ENCODE assay signal across 9 cellular contexts in genomic region chr22:48968201-48968959, GRCh38.
DNase-seq lines count a peak whose midpoint lies in the region; ATAC-seq and TF ChIP-seq lines count a peak whose summit lies in the region.
"Had no signal": no experiment of that assay in that cellular context is flagged by ENCODE, and none has a peak within 500 bp of the region (broad histone marks: within the 10 kb centered on the region; RNA-seq: fewer than 3 reads in every experiment).

No MANE protein-coding gene starts in this region.

- no peaks in the 10 kb centered on the region for H3K4me1 Mint-ChIP-seq in activated CD4-positive, alpha-beta memory T cell treated with anti-CD3 and anti-CD28 coated beads, Interleukin-2, amount 10 ng/mL, durations not matched to agents 7 days and 5 days
- H3K4me1 Mint-ChIP-seq: activated naive CD8-positive, alpha-beta T cell treated with anti-CD3 and anti-CD28 coated beads, Interleukin-2, amount 10 ng/mL, durations not matched to agents 7 days and 5 days had no signal

- TF ChIP-seq RAD21 in HCT116 (IDR thresholded peaks at IDR 0.05; ENCODE audit: low read depth), result peak; percentile 43

- ATAC-seq in HCT116 (peak; percentile 100), mucosa of descending colon (peak; percentile 73), GM21381 (IDR thresholded peaks at IDR 0.05; ENCODE audit: unreplicated experiment) (no peak)

- TF ChIP-seq CTCF in C4-2B (conservative IDR thresholded peaks at IDR 0.05) (peak; percentile 82), HCT116 (IDR thresholded peaks at IDR 0.05 in 2 of 3, conservative IDR thresholded peaks at IDR 0.05 in 1 of 3; ENCODE audit: borderline replicate concordance in 1 of 3, insufficient read depth in 1 of 3, low read depth in 2 of 3, low read length in 2 of 3) (peak in 2 of 3 experiments; percentile 70 to 82; a peak in 4 of 6 replicates), mucosa of descending colon (IDR thresholded peaks at IDR 0.05) (no peak)

- RAD21 ChIA-PET in HCT116 (lab: Charles Lee; ENCODE audit: low non-redundant PET in 1 of 2, low total read pairs in 2 of 2, uncharacterized antibody in 2 of 2, unreplicated experiment in 2 of 2), result no interaction called here

- TF ChIP-seq POLR2A in HCT116 (IDR thresholded peaks at IDR 0.05; ENCODE audit: borderline replicate concordance, extremely low read depth, insufficient read depth, insufficient read length), result no peak

- peaks cover 7% of the 10 kb centered on the region for H3K27me3 Mint-ChIP-seq in activated CD4-positive, alpha-beta memory T cell treated with anti-CD3 and anti-CD28 coated beads, Interleukin-2, amount 10 ng/mL, durations not matched to agents 7 days and 5 days

- no TSS peak for BruUV-seq in HCT116 (replicated peaks; lab: Mats Ljungman, UMichigan)

- H3K36me3 ChIP-seq in HCT116 (ENCODE audit: control insufficient read depth in 1 of 2, insufficient read depth in 2 of 2, low read length in 2 of 2), result no peaks in the 10 kb centered on the region
- H3K36me3 ChIP-seq in mucosa of descending colon (ENCODE audit: low read depth), result no peaks in the 10 kb centered on the region

- no peaks in the 10 kb centered on the region for H3K9me3 Mint-ChIP-seq in activated CD4-positive, alpha-beta memory T cell treated with anti-CD3 and anti-CD28 coated beads, Interleukin-2, amount 10 ng/mL, durations not matched to agents 7 days and 5 days
- H3K9me3 Mint-ChIP-seq: activated naive CD8-positive, alpha-beta T cell treated with anti-CD3 and anti-CD28 coated beads, Interleukin-2, amount 10 ng/mL, durations not matched to agents 7 days and 5 days had no signal

- H3K79me2 ChIP-seq in HCT116 (ENCODE audit: insufficient read depth, low read length), result no peaks in the 10 kb centered on the region

- no peaks in the 10 kb centered on the region for H4K20me1 ChIP-seq in HCT116 (ENCODE audit: insufficient read depth)

- H3K9me2 ChIP-seq in HCT116 (ENCODE audit: insufficient read depth), result no peaks in the 10 kb centered on the region

- H3K27ac Mint-ChIP-seq in activated CD4-positive, alpha-beta memory T cell treated with anti-CD3 and anti-CD28 coated beads, Interleukin-2, amount 10 ng/mL, durations not matched to agents 7 days and 5 days, result no peak overlapping the region
- H3K27ac Mint-ChIP-seq: activated naive CD8-positive, alpha-beta T cell treated with anti-CD3 and anti-CD28 coated beads, Interleukin-2, amount 10 ng/mL, durations not matched to agents 7 days and 5 days had no signal

- intact Hi-C loops in HCT116 (cut with micrococcal nuclease) (no loop called here), mucosa of descending colon (cut with DNase I, micrococcal nuclease) (no loop called here)

- H3K4me1 ChIP-seq in HCT116 (ENCODE audit: control insufficient read depth in 1 of 2, insufficient read depth in 2 of 2, low read length in 2 of 2) (no peaks in the 10 kb centered on the region), mucosa of descending colon (ENCODE audit: low read depth) (no peaks in the 10 kb centered on the region)

- H3K4me3 ChIP-seq in HCT116 (replicated peaks in 1 of 2; ENCODE audit: low read depth in 1 of 2, low read length in 2 of 2), result no peak overlapping the region
- no peak overlapping the region for H3K4me3 ChIP-seq in mucosa of descending colon

- no peak overlapping the region for H3K4me3 Mint-ChIP-seq in activated CD4-positive, alpha-beta memory T cell treated with anti-CD3 and anti-CD28 coated beads, Interleukin-2, amount 10 ng/mL, durations not matched to agents 7 days and 5 days
- H3K4me3 Mint-ChIP-seq: activated naive CD8-positive, alpha-beta T cell treated with anti-CD3 and anti-CD28 coated beads, Interleukin-2, amount 10 ng/mL, durations not matched to agents 7 days and 5 days had no signal

- DNase-seq in HCT116 (ENCODE audit: low read depth, low spot score) (peak; percentile 23), mucosa of descending colon (peak; percentile 19 to 55 (median 39)), putamen (ENCODE audit: low spot score) (no peak), NCI-H1694 treated with DMSO at 0.1 percent for 48 hours (lab: John Stamatoyannopoulos, UW) (no peak), GF-D8 (lab: John Stamatoyannopoulos, UW) (no peak)
- DNase-seq in activated CD4-positive, alpha-beta memory T cell treated with anti-CD3 and anti-CD28 coated beads, Interleukin-2, amount 10 ng/mL, durations not matched to agents 7 days and 5 days, result peak; percentile 15
- DNase-seq: activated naive CD8-positive, alpha-beta T cell treated with anti-CD3 and anti-CD28 coated beads, Interleukin-2, amount 10 ng/mL, durations not matched to agents 7 days and 5 days had no signal

- no peaks in the 10 kb centered on the region for H3K9me3 ChIP-seq in HCT116 (ENCODE audit: control insufficient read depth in 1 of 2, insufficient read depth in 1 of 2, low read depth in 1 of 2, low read length in 2 of 2)
- no peaks in the 10 kb centered on the region for H3K9me3 ChIP-seq in mucosa of descending colon

- H3K27ac ChIP-seq in C4-2B (no peak overlapping the region), HCT116 (ENCODE audit: low read depth, low read length) (no peak overlapping the region)

- peaks cover 15% of the 10 kb centered on the region; the same call in 1 of the 2 replicates for H3K27me3 ChIP-seq in HCT116 (ENCODE audit: insufficient read depth, low read length)

- POLR2A ChIA-PET in HCT116 (lab: Charles Lee), result no interaction called here
- POLR2A ChIA-PET in activated CD4-positive, alpha-beta memory T cell treated with anti-CD3 and anti-CD28 coated beads, Interleukin-2, amount 10 ng/mL, durations not matched to agents 7 days and 5 days (lab: Charles Lee), result no interaction called here

- no peak overlapping the region for H2AFZ ChIP-seq in HCT116 (ENCODE audit: low read depth, low read length, poor library complexity, severe bottlenecking)

- CTCF ChIA-PET in HCT116 (lab: Charles Lee), result no interaction called here
- CTCF ChIA-PET in activated CD4-positive, alpha-beta memory T cell treated with anti-CD3 and anti-CD28 coated beads, Interleukin-2, amount 10 ng/mL, durations not matched to agents 7 days and 5 days (lab: Charles Lee), result no interaction called here

- H3K4me2 ChIP-seq in HCT116 (ENCODE audit: low read length), result no peak overlapping the region

- H3K36me3 Mint-ChIP-seq in activated CD4-positive, alpha-beta memory T cell treated with anti-CD3 and anti-CD28 coated beads, Interleukin-2, amount 10 ng/mL, durations not matched to agents 7 days and 5 days (ENCODE audit: low read depth), result no peaks in the 10 kb centered on the region
- H3K36me3 Mint-ChIP-seq: activated naive CD8-positive, alpha-beta T cell treated with anti-CD3 and anti-CD28 coated beads, Interleukin-2, amount 10 ng/mL, durations not matched to agents 7 days and 5 days had no signal

- no peak overlapping the region for H3K9ac ChIP-seq in HCT116 (ENCODE audit: low read length)

TF ChIP-seq in HCT116, 20 proteins besides CTCF, POLR2A, EP300 and RAD21 (continues in another document):
- TF ChIP-seq CEBPB (IDR thresholded peaks at IDR 0.05; ENCODE audit: low read depth) (no peak), EZH2phosphoT487 (IDR thresholded peaks at IDR 0.05; ENCODE audit: borderline replicate concordance) (no peak), ELF1 (IDR thresholded peaks at IDR 0.05; ENCODE audit: borderline replicate concordance, low read depth) (no peak), FOSL1 (IDR thresholded peaks at IDR 0.05; ENCODE audit: low read depth) (no peak), SIN3A (IDR thresholded peaks at IDR 0.05; ENCODE audit: low read depth) (no peak), TCF7L2 (IDR thresholded peaks at IDR 0.05; ENCODE audit: borderline replicate concordance, extremely low read depth, insufficient read depth, insufficient read length) (no peak), ZNF274 (IDR thresholded peaks at IDR 0.05; ENCODE audit: low read depth, low read length) (no peak), POLR2AphosphoS5 (IDR thresholded peaks at IDR 0.05; ENCODE audit: low read depth, low read length) (no peak), REST (IDR thresholded peaks at IDR 0.05; ENCODE audit: low read depth) (no peak), CBX3 (IDR thresholded peaks at IDR 0.05; ENCODE audit: low read depth) (no peak), ZFX (IDR thresholded peaks at IDR 0.05) (no peak), SP1 (IDR thresholded peaks at IDR 0.05; ENCODE audit: low read depth) (no peak), SRF (IDR thresholded peaks at IDR 0.05; ENCODE audit: low read depth) (no peak), EGR1 (IDR thresholded peaks at IDR 0.05; ENCODE audit: low read depth) (no peak), ATF3 (IDR thresholded peaks at IDR 0.05) (no peak), JUND (IDR thresholded peaks at IDR 0.05) (no peak), YY1 (IDR thresholded peaks at IDR 0.05; ENCODE audit: extremely low read depth, insufficient replicate concordance, low read depth, low read length) (no peak)

Comparison
In these comparisons a context has a peak if more than half of its experiments do, and no peak if none do; other contexts are left out.
1. DNase-seq: peak in HCT116 (single experiment), activated CD4-positive, alpha-beta memory T cell treated with anti-CD3 and anti-CD28 coated beads, Interleukin-2, amount 10 ng/mL, durations not matched to agents 7 days and 5 days (single experiment) and mucosa of descending colon (3 of 3); none in putamen (single experiment), NCI-H1694 treated with DMSO at 0.1 percent for 48 hours (single experiment) and GF-D8 (single experiment).